ENCODE assay signal across 1 cellular context in the genomic region with DNA sequence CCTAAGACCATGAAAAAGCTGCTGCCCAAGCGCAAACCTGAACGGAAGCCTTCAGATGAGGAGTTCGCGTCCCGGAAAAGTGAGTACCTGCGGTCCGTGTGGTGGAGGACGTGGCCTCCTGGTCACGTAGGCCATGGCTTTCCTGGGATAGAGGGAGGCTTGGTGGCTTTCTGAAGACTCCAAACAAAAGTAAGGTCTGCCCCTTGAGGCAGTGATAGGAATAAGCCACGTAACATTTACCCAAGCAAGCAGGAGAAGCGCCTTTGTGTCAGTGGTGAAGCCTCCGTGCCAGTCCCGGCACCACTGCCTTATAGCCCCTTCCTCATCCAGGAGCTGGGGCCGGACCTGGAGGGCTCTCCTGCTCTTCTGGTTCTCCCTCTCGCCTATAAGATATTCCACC.
TF ChIP-seq lines count a peak whose summit lies in the region.

No MANE protein-coding gene starts in this region.

TF ChIP-seq in GM23338, 12 proteins besides CTCF, POLR2A, EP300 and RAD21 (continued from another document):
- TF ChIP-seq, protein P1, sequence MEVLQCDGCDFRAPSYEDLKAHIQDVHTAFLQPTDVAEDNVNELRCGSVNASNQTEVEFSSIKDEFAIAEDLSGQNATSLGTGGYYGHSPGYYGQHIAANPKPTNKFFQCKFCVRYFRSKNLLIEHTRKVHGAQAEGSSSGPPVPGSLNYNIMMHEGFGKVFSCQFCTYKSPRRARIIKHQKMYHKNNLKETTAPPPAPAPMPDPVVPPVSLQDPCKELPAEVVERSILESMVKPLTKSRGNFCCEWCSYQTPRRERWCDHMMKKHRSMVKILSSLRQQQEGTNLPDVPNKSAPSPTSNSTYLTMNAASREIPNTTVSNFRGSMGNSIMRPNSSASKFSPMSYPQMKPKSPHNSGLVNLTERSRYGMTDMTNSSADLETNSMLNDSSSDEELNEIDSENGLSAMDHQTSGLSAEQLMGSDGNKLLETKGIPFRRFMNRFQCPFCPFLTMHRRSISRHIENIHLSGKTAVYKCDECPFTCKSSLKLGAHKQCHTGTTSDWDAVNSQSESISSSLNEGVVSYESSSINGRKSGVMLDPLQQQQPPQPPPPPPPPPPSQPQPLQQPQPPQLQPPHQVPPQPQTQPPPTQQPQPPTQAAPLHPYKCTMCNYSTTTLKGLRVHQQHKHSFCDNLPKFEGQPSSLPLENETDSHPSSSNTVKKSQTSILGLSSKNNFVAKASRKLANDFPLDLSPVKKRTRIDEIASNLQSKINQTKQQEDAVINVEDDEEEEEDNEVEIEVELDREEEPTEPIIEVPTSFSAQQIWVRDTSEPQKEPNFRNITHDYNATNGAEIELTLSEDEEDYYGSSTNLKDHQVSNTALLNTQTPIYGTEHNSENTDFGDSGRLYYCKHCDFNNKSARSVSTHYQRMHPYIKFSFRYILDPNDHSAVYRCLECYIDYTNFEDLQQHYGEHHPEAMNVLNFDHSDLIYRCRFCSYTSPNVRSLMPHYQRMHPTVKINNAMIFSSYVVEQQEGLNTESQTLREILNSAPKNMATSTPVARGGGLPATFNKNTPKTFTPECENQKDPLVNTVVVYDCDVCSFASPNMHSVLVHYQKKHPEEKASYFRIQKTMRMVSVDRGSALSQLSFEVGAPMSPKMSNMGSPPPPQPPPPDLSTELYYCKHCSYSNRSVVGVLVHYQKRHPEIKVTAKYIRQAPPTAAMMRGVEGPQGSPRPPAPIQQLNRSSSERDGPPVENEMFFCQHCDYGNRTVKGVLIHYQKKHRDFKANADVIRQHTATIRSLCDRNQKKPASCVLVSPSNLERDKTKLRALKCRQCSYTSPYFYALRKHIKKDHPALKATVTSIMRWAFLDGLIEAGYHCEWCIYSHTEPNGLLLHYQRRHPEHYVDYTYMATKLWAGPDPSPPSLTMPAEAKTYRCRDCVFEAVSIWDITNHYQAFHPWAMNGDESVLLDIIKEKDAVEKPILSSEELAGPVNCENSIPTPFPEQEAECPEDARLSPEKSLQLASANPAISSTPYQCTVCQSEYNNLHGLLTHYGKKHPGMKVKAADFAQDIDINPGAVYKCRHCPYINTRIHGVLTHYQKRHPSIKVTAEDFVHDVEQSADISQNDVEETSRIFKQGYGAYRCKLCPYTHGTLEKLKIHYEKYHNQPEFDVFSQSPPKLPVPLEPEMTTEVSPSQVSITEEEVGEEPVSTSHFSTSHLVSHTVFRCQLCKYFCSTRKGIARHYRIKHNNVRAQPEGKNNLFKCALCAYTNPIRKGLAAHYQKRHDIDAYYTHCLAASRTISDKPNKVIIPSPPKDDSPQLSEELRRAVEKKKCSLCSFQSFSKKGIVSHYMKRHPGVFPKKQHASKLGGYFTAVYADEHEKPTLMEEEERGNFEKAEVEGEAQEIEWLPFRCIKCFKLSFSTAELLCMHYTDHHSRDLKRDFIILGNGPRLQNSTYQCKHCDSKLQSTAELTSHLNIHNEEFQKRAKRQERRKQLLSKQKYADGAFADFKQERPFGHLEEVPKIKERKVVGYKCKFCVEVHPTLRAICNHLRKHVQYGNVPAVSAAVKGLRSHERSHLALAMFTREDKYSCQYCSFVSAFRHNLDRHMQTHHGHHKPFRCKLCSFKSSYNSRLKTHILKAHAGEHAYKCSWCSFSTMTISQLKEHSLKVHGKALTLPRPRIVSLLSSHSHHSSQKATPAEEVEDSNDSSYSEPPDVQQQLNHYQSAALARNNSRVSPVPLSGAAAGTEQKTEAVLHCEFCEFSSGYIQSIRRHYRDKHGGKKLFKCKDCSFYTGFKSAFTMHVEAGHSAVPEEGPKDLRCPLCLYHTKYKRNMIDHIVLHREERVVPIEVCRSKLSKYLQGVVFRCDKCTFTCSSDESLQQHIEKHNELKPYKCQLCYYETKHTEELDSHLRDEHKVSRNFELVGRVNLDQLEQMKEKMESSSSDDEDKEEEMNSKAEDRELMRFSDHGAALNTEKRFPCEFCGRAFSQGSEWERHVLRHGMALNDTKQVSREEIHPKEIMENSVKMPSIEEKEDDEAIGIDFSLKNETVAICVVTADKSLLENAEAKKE (CRISPR knock-in tag; IDR thresholded peaks at IDR 0.05) = no peak
- TF ChIP-seq CREB1 (CRISPR knock-in tag; IDR thresholded peaks at IDR 0.05; ENCODE audit: low read depth) (no peak), ZNF114 (CRISPR knock-in tag; IDR thresholded peaks at IDR 0.05) (no peak), JUNB (IDR thresholded peaks at IDR 0.05; ENCODE audit: unreplicated experiment) (no peak), NANOG (IDR thresholded peaks at IDR 0.05; ENCODE audit: borderline replicate concordance) (no peak), STAT1 (IDR thresholded peaks at IDR 0.05; ENCODE audit: unreplicated experiment) (no peak), EZH2phosphoT487 (IDR thresholded peaks at IDR 0.05; ENCODE audit: unreplicated experiment) (no peak), POLR2AphosphoS5 (IDR thresholded peaks at IDR 0.05; ENCODE audit: low read depth) (no peak)
- TF ChIP-seq, protein P2, sequence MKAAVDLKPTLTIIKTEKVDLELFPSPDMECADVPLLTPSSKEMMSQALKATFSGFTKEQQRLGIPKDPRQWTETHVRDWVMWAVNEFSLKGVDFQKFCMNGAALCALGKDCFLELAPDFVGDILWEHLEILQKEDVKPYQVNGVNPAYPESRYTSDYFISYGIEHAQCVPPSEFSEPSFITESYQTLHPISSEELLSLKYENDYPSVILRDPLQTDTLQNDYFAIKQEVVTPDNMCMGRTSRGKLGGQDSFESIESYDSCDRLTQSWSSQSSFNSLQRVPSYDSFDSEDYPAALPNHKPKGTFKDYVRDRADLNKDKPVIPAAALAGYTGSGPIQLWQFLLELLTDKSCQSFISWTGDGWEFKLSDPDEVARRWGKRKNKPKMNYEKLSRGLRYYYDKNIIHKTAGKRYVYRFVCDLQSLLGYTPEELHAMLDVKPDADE (IDR thresholded peaks at IDR 0.05) = no peak
